In the genomic region with DNA sequence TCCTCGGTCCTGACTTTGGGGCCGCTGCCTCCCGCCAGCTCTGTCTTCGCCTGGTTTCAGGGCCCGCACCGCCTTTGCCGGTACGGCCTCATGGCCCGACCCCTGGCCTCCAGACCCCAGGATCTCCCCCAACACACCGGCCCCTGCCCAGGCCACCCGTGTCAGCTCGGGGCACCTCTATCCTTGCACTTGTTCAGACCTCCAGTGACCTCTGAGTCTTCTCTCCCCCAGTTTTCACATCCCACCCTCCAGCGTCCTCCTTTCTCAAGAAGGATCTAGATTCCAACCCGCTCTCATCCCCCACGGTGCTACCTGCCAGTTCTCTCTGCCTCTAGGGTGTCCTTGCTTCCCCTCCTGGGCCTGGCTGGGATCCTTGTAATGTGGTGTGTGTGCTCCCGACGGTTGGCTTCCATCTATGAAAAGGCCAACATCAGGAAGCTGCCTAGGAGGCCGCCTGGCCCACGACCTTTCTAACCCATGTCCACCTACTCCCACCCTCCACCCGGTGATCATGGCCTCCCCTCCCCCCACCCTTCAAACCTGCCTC, we compare ENCODE assay signal across 9 cellular contexts.
DNase-seq lines count a peak whose midpoint lies in the region; ATAC-seq, FAIRE-seq and TF ChIP-seq lines count a peak whose summit lies in the region.
"Had no signal": no experiment of that assay in that cellular context is flagged by ENCODE, and none has a peak within 500 bp of the region (broad histone marks: within the 10 kb centered on the region; RNA-seq: fewer than 3 reads in every experiment).

No MANE protein-coding gene starts in this region.

- intact Hi-C loops in Right ventricle myocardium superior (cut with DNase I) = no loop called here
- intact Hi-C loops in left cardiac atrium (cut with DNase I) = loop anchor here in 1 of 2 donors (10.0 kb wide), 1 partner anchor 498 kb away; no protein-coding TSS in a partner anchor

- no peak for TF ChIP-seq POLR2A in GM12892 (IDR thresholded peaks at IDR 0.05; ENCODE audit: low read depth, low read length)

- peaks cover 9% of the 10 kb centered on the region for H3K4me1 ChIP-seq in mucosa of stomach (ENCODE audit: control insufficient read depth, insufficient read depth, low read length)
- no peaks in the 10 kb centered on the region for H3K4me1 ChIP-seq in urinary bladder (ENCODE audit: insufficient read depth)

- 41% methylated on average over 20 of the region's 20 CpGs for WGBS in urinary bladder

- no peaks in the 10 kb centered on the region for H3K9me3 ChIP-seq in mucosa of stomach (ENCODE audit: control insufficient read depth, low read length)

- H3K36me3 ChIP-seq in mucosa of stomach (ENCODE audit: control insufficient read depth, insufficient read depth, low read length) (no peaks in the 10 kb centered on the region), urinary bladder (ENCODE audit: insufficient read depth) (no peaks in the 10 kb centered on the region)

- no peaks in the 10 kb centered on the region for H3K27me3 ChIP-seq in mucosa of stomach (ENCODE audit: control insufficient read depth, insufficient read depth, low read length)

- H3K9ac ChIP-seq in mucosa of stomach (ENCODE audit: low read length) = peak overlapping the region; percentile 72

- DNase-seq in Right ventricle myocardium superior (no peak), left cardiac atrium (no peak), cardiac fibroblast (ENCODE audit: low read depth in 2 of 2) (no peak), T-helper 9 cell (no peak), NCI-H510A (lab: John Stamatoyannopoulos, UW) (no peak), GM12892 (ENCODE audit: insufficient read length) (no peak)

- TF ChIP-seq CTCF in cardiac fibroblast (IDR thresholded peaks at IDR 0.05; ENCODE audit: low read depth, low read length) = no peak

- H3K4me3 ChIP-seq in cardiac fibroblast (replicated peaks in 1 of 2; ENCODE audit: low read depth in 2 of 2, low read length in 2 of 2) = peak overlapping the region; percentile 58 to 59
- peak overlapping the region; percentile 60 for H3K4me3 ChIP-seq in mucosa of stomach (ENCODE audit: low read length)
- peak overlapping the region; percentile 34 for H3K4me3 ChIP-seq in urinary bladder (ENCODE audit: low read depth, low read length)

- FAIRE-seq in GM12892 (lab: Jason Lieb, UNC) = no peak
- FAIRE-seq: frontal cortex had no signal

- H3K27ac ChIP-seq in urinary bladder (ENCODE audit: low read depth) = peak overlapping the region; percentile 32

- ATAC-seq in Right ventricle myocardium superior (ENCODE audit: poor library complexity) = peak; percentile 2
- no peak for ATAC-seq in left cardiac atrium
